In the genomic region with DNA sequence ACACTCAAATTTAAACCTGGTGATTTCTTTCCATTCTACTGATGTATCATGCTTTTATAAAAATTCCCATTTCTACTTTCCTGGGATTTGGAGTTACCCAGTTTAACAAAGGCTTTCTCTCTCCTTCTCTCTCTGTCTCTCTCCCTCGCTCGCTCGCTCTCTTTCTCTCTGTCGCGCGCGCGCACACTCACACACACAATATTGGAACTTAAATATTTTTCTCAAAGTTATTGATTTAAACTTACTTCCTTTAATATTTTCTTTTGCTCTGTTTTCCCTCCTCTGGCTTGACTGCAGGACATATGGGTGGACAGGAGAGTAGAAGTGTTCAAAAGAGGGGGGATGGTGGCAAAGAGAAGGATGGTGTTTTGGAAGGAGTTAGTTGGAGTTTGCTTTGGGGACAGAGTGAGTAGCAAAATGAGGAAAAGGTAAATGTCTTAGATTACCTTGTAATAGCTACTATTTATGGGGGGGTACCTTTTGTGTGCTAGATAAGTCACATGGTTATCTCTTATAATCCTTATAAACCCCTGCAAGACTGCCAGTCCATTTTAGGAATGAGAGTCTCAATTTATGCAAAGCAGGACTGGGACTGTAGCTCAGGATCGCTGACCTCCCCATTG, we compare ENCODE assay signal across 8 cellular contexts. TPM values are rescaled to one million over a fixed set of nuclear protein-coding genes. Genes with fewer than 3 reads are reported as not detected.
A peak's percentile ranks its signal among the peaks of the same experiment; 100 is the strongest.
DNase-seq lines count a peak whose midpoint lies in the region; ATAC-seq, FAIRE-seq and TF ChIP-seq lines count a peak whose summit lies in the region.

No MANE protein-coding gene starts in this region.

- TF ChIP-seq EP300 in esophagus muscularis mucosa (IDR thresholded peaks at IDR 0.05): no peak

- TF ChIP-seq CTCF in esophagus muscularis mucosa (IDR thresholded peaks at IDR 0.05) (no peak), pancreas (IDR thresholded peaks at IDR 0.05) (no peak)

- WGBS in esophagus muscularis mucosa: 13% methylated on average over 9 of the region's 9 CpGs
- WGBS in pancreas, 2 donors: 9 to 10% methylated on average over 9 of the region's 9 CpGs

- H3K4me3 ChIP-seq in esophagus muscularis mucosa (peak overlapping the region; percentile 74 to 97 (median 82)), pancreas (peak overlapping the region; percentile 68 to 88 (median 84))

- ATAC-seq in SK-N-SH treated with all-trans-retinoic acid at 6 μM for 48 hours (peak; percentile 3), pancreas (peak in 3 of 4 donors; percentile 1 to 7 (median 2)), HG02981 (IDR thresholded peaks at IDR 0.05; ENCODE audit: unreplicated experiment) (no peak)

- FAIRE-seq in pancreas (lab: Jason Lieb, UNC): no peak
- FAIRE-seq in RCC 7860 (lab: Jason Lieb, UNC): no peak

- peak overlapping the region; percentile 83 to 93 (median 88) for H3K27ac ChIP-seq in esophagus muscularis mucosa (replicated peaks in 1 of 4)
- H3K27ac ChIP-seq in pancreas: peak overlapping the region; percentile 78 to 96 (median 86)

- no peaks in the 10 kb centered on the region for H3K36me3 ChIP-seq in esophagus muscularis mucosa
- no peaks in the 10 kb centered on the region for H3K36me3 ChIP-seq in pancreas

- H3K27me3 ChIP-seq in esophagus muscularis mucosa (no peaks in the 10 kb centered on the region), pancreas (no peaks in the 10 kb centered on the region)

- intact Hi-C loops in esophagus muscularis mucosa (cut with DNase I): loop anchor here (5.0 kb wide), 1 partner anchor 77 kb away; no protein-coding TSS in a partner anchor
- intact Hi-C loops in pancreas (cut with DNase I): no loop called here

- H3K4me1 ChIP-seq in esophagus muscularis mucosa (peaks cover 37 to 56% (median 54%) of the 10 kb centered on the region in 4 donors), pancreas (peaks cover 7 to 31% (median 12%) of the 10 kb centered on the region in 3 donors)

- TF ChIP-seq POLR2A in esophagus muscularis mucosa (IDR thresholded peaks at IDR 0.05; ENCODE audit: low read depth): no peak

- DNase-seq in activated CD4-positive, alpha-beta T cell treated with anti-CD3 and anti-CD28 coated beads for 48 hours: peak; percentile 36
- no peak for DNase-seq in activated CD4-positive, alpha-beta T cell treated with anti-CD3 and anti-CD28 coated beads, Interleukin-2, amount 50 U/mL, for 4 hours
- DNase-seq in esophagus muscularis mucosa (ENCODE audit: extremely low spot score) (no peak), pancreas (no peak), RCC 7860 (ENCODE audit: low spot score) (no peak), GM03348 (ENCODE audit: low spot score) (no peak)

- H3K9me3 ChIP-seq in esophagus muscularis mucosa (no peaks in the 10 kb centered on the region), pancreas (no peaks in the 10 kb centered on the region)

TF ChIP-seq in SK-N-SH treated with all-trans-retinoic acid at 6 μM for 48 hours, 23 proteins besides CTCF, POLR2A, EP300 and RAD21:
- TF ChIP-seq ISL1 (CRISPR knock-in tag; IDR thresholded peaks at IDR 0.05) (no peak), ARNTL (CRISPR knock-in tag; IDR thresholded peaks at IDR 0.05; ENCODE audit: borderline replicate concordance, low read depth) (no peak), ZFP30 (CRISPR knock-in tag; IDR thresholded peaks at IDR 0.05) (no peak), PPARA (CRISPR knock-in tag; IDR thresholded peaks at IDR 0.05; ENCODE audit: borderline replicate concordance) (no peak), ZFP3 (CRISPR knock-in tag; IDR thresholded peaks at IDR 0.05) (no peak), ZNF565 (CRISPR knock-in tag; conservative IDR thresholded peaks at IDR 0.05; ENCODE audit: low read depth) (no peak), ESRRG (CRISPR knock-in tag; IDR thresholded peaks at IDR 0.05) (no peak), BACH2 (CRISPR knock-in tag; IDR thresholded peaks at IDR 0.05; ENCODE audit: borderline replicate concordance) (no peak), GLIS3 (CRISPR knock-in tag; IDR thresholded peaks at IDR 0.05) (no peak), ZC3H10 (CRISPR knock-in tag; IDR thresholded peaks at IDR 0.05) (no peak), RARB (CRISPR knock-in tag; IDR thresholded peaks at IDR 0.05) (no peak), TOX (CRISPR knock-in tag; IDR thresholded peaks at IDR 0.05; ENCODE audit: borderline replicate concordance) (no peak), CSDC2 (CRISPR knock-in tag; IDR thresholded peaks at IDR 0.05) (no peak), OSR1 (CRISPR knock-in tag; IDR thresholded peaks at IDR 0.05) (no peak)
- TF ChIP-seq, protein P1, sequence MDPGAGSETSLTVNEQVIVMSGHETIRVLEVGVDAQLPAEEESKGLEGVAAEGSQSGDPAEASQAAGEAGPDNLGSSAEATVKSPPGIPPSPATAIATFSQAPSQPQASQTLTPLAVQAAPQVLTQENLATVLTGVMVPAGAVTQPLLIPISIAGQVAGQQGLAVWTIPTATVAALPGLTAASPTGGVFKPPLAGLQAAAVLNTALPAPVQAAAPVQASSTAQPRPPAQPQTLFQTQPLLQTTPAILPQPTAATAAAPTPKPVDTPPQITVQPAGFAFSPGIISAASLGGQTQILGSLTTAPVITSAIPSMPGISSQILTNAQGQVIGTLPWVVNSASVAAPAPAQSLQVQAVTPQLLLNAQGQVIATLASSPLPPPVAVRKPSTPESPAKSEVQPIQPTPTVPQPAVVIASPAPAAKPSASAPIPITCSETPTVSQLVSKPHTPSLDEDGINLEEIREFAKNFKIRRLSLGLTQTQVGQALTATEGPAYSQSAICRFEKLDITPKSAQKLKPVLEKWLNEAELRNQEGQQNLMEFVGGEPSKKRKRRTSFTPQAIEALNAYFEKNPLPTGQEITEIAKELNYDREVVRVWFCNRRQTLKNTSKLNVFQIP (CRISPR knock-in tag; IDR thresholded peaks at IDR 0.05; ENCODE audit: borderline replicate concordance, low read depth): no peak
- TF ChIP-seq, protein P2, sequence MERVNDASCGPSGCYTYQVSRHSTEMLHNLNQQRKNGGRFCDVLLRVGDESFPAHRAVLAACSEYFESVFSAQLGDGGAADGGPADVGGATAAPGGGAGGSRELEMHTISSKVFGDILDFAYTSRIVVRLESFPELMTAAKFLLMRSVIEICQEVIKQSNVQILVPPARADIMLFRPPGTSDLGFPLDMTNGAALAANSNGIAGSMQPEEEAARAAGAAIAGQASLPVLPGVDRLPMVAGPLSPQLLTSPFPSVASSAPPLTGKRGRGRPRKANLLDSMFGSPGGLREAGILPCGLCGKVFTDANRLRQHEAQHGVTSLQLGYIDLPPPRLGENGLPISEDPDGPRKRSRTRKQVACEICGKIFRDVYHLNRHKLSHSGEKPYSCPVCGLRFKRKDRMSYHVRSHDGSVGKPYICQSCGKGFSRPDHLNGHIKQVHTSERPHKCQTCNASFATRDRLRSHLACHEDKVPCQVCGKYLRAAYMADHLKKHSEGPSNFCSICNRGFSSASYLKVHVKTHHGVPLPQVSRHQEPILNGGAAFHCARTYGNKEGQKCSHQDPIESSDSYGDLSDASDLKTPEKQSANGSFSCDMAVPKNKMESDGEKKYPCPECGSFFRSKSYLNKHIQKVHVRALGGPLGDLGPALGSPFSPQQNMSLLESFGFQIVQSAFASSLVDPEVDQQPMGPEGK (CRISPR knock-in tag; IDR thresholded peaks at IDR 0.05; ENCODE audit: borderline replicate concordance): no peak
- TF ChIP-seq, protein P3, sequence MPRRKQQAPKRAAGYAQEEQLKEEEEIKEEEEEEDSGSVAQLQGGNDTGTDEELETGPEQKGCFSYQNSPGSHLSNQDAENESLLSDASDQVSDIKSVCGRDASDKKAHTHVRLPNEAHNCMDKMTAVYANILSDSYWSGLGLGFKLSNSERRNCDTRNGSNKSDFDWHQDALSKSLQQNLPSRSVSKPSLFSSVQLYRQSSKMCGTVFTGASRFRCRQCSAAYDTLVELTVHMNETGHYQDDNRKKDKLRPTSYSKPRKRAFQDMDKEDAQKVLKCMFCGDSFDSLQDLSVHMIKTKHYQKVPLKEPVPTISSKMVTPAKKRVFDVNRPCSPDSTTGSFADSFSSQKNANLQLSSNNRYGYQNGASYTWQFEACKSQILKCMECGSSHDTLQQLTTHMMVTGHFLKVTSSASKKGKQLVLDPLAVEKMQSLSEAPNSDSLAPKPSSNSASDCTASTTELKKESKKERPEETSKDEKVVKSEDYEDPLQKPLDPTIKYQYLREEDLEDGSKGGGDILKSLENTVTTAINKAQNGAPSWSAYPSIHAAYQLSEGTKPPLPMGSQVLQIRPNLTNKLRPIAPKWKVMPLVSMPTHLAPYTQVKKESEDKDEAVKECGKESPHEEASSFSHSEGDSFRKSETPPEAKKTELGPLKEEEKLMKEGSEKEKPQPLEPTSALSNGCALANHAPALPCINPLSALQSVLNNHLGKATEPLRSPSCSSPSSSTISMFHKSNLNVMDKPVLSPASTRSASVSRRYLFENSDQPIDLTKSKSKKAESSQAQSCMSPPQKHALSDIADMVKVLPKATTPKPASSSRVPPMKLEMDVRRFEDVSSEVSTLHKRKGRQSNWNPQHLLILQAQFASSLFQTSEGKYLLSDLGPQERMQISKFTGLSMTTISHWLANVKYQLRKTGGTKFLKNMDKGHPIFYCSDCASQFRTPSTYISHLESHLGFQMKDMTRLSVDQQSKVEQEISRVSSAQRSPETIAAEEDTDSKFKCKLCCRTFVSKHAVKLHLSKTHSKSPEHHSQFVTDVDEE (CRISPR knock-in tag; IDR thresholded peaks at IDR 0.05): no peak
- TF ChIP-seq, protein P4, sequence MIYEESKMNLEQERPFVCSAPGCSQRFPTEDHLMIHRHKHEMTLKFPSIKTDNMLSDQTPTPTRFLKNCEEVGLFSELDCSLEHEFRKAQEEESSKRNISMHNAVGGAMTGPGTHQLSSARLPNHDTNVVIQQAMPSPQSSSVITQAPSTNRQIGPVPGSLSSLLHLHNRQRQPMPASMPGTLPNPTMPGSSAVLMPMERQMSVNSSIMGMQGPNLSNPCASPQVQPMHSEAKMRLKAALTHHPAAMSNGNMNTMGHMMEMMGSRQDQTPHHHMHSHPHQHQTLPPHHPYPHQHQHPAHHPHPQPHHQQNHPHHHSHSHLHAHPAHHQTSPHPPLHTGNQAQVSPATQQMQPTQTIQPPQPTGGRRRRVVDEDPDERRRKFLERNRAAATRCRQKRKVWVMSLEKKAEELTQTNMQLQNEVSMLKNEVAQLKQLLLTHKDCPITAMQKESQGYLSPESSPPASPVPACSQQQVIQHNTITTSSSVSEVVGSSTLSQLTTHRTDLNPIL (CRISPR knock-in tag; IDR thresholded peaks at IDR 0.05; ENCODE audit: low read depth): no peak

RNA-seq across cellular contexts. Expression of a gene that starts 0.9 kb away (rescaled TPM):
- 10 to 100 TPM; 13.9 to 19.9 (median 16.6) TPM for total RNA-seq in esophagus muscularis mucosa
- total RNA-seq in pancreas: 10 to 100 TPM; 19.8 to 39.4 (median 21.7) TPM
- 10 to 100 TPM; 12.2 to 17.3 TPM for polyA plus RNA-seq in pancreas

RNA-seq across cellular contexts. Expression of a gene that starts 46.1 kb away (rescaled TPM):
- total RNA-seq in esophagus muscularis mucosa (10 to 100 TPM in 3 of 4 donors, 1 to 10 TPM in 1; 9.9 to 13.3 (median 11.4) TPM), pancreas (1 to 10 TPM; 3.6 to 8.3 (median 6.3) TPM)
- 1 to 10 TPM; 4.4 to 8.6 TPM for polyA plus RNA-seq in pancreas
